In the genomic region with DNA sequence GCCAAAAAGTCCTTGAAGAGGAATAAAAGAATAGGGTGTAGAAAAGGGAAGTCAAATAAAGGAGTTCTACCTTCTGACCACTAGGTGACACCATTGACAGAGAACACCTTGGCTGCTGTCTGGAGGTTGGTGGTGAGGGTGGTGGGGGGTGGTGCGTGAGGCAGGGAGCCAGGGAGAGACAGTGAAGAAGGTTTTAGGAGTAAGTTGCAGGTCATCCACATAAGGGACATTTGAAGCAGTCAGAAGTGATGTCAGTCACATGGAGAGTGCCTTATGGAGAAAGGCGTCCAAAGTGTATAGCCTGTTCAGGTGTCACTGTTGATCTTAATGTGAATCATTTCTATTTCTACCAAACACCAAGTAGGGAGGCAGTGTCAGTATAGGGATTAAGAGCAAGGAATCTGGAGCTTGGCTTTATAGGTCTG, we compare ENCODE assay signal across 8 cellular contexts.
A peak's percentile ranks its signal among the peaks of the same experiment; 100 is the strongest.
DNase-seq lines count a peak whose midpoint lies in the region; ATAC-seq and TF ChIP-seq lines count a peak whose summit lies in the region.

No MANE protein-coding gene starts in this region.

- H3K4me3 ChIP-seq in KMS-11 (IDR thresholded peaks at IDR 0.05; ENCODE audit: insufficient read depth, low read depth, low read length) (no peak overlapping the region), SU-DHL-6 (ENCODE audit: insufficient read depth, low read length, poor library complexity, severe bottlenecking) (no peak overlapping the region), smooth muscle cell (no peak overlapping the region)

- no peaks in the 10 kb centered on the region for H3F3A ChIP-seq in SU-DHL-6 (ENCODE audit: insufficient read depth)
- no peaks in the 10 kb centered on the region for H3F3A ChIP-seq in smooth muscle cell (ENCODE audit: low read depth)

- H3K27me3 ChIP-seq in KMS-11 (ENCODE audit: insufficient read depth, low read depth): no peaks in the 10 kb centered on the region
- H3K27me3 ChIP-seq in SU-DHL-6 (ENCODE audit: low read length): no peaks in the 10 kb centered on the region
- peaks cover 16% of the 10 kb centered on the region for H3K27me3 ChIP-seq in foreskin keratinocyte
- H3K27me3 ChIP-seq in smooth muscle cell (ENCODE audit: low read depth): no peaks in the 10 kb centered on the region

- no peaks in the 10 kb centered on the region for H3K36me3 ChIP-seq in KMS-11 (ENCODE audit: insufficient read depth)
- no peaks in the 10 kb centered on the region for H3K36me3 ChIP-seq in SU-DHL-6 (ENCODE audit: low read length)
- no peaks in the 10 kb centered on the region for H3K36me3 ChIP-seq in smooth muscle cell (ENCODE audit: low read depth)

- no peak overlapping the region for H2AFZ ChIP-seq in KMS-11 (ENCODE audit: low read depth)
- H2AFZ ChIP-seq in SU-DHL-6 (ENCODE audit: low read depth, low read length, severe bottlenecking): no peak overlapping the region
- H2AFZ ChIP-seq in smooth muscle cell (ENCODE audit: low read depth): no peak overlapping the region

- H3K79me2 ChIP-seq in KMS-11 (ENCODE audit: insufficient read depth, low read depth): no peaks in the 10 kb centered on the region
- H3K79me2 ChIP-seq in SU-DHL-6 (ENCODE audit: insufficient read depth, low read length): no peaks in the 10 kb centered on the region
- H3K79me2 ChIP-seq in smooth muscle cell (ENCODE audit: low read depth): no peaks in the 10 kb centered on the region

- no peaks in the 10 kb centered on the region for H3K4me1 ChIP-seq in KMS-11 (ENCODE audit: low read depth, poor library complexity, severe bottlenecking)
- no peaks in the 10 kb centered on the region for H3K4me1 ChIP-seq in foreskin keratinocyte
- H3K4me1 ChIP-seq in smooth muscle cell (ENCODE audit: low read depth): no peaks in the 10 kb centered on the region

- H3K9me3 ChIP-seq in SU-DHL-6 (ENCODE audit: insufficient read depth, low read length): no peaks in the 10 kb centered on the region
- H3K9me3 ChIP-seq in smooth muscle cell (replicated peaks; ENCODE audit: low read depth): no peaks in the 10 kb centered on the region

- H3K9ac ChIP-seq in KMS-11: no peak overlapping the region
- no peak overlapping the region for H3K9ac ChIP-seq in SU-DHL-6 (ENCODE audit: low read length)
- H3K9ac ChIP-seq in smooth muscle cell (ENCODE audit: low read depth): no peak overlapping the region

- DNase-seq in EL: peak; percentile 58
- peak in 1 of 2 donors; percentile 37 for DNase-seq in foreskin keratinocyte
- no peak for DNase-seq in smooth muscle cell (lab: John Stamatoyannopoulos, UW; ENCODE audit: unreplicated experiment)
- DNase-seq in occipital lobe (lab: John Stamatoyannopoulos, UW): no peak

- WGBS in smooth muscle cell (ENCODE audit: low lambda C conversion rate): 54% methylated on average over 2 of the region's 2 CpGs

- TF ChIP-seq CTCF in KMS-11 (conservative IDR thresholded peaks at IDR 0.05; ENCODE audit: low read depth, low read length): peak; percentile 74
- TF ChIP-seq CTCF in SU-DHL-6 (IDR thresholded peaks at IDR 0.05; ENCODE audit: insufficient read depth, low read length, poor library complexity, severe bottlenecking): peak; percentile 72
- TF ChIP-seq CTCF in foreskin keratinocyte (conservative IDR thresholded peaks at IDR 0.05): peak; percentile 79
- peak; percentile 64 for TF ChIP-seq CTCF in smooth muscle cell (IDR thresholded peaks at IDR 0.05; ENCODE audit: borderline replicate concordance, insufficient read depth, poor library complexity, severe bottlenecking)

- H4K20me1 ChIP-seq in KMS-11 (ENCODE audit: insufficient read depth): no peaks in the 10 kb centered on the region
- no peaks in the 10 kb centered on the region for H4K20me1 ChIP-seq in SU-DHL-6 (ENCODE audit: low read depth, low read length)
- H4K20me1 ChIP-seq in smooth muscle cell (ENCODE audit: low read depth): no peaks in the 10 kb centered on the region

- H3K27ac ChIP-seq in KMS-11: no peak overlapping the region
- H3K27ac ChIP-seq in SU-DHL-6 (ENCODE audit: low read depth, low read length): no peak overlapping the region
- H3K27ac ChIP-seq in foreskin keratinocyte: no peak overlapping the region
- no peak overlapping the region for H3K27ac ChIP-seq in smooth muscle cell (ENCODE audit: low read depth)

- H3K4me2 ChIP-seq in KMS-11 (no peak overlapping the region), SU-DHL-6 (ENCODE audit: low read depth, low read length, poor library complexity, severe bottlenecking) (no peak overlapping the region), smooth muscle cell (no peak overlapping the region)

- peak; percentile 85 for ATAC-seq in GM21367 (IDR thresholded peaks at IDR 0.05; ENCODE audit: unreplicated experiment)
- ATAC-seq in foreskin keratinocyte: peak; percentile 84
- no peak for ATAC-seq in activated CD4-positive, CD25-positive, alpha-beta regulatory T cell treated with anti-CD3 and anti-CD28 coated beads, Interleukin-2, amount 50 U/mL, for 24 hours

- no peaks in the 10 kb centered on the region for H3K9me2 ChIP-seq in SU-DHL-6 (replicated peaks; ENCODE audit: insufficient read depth, low read length)

Comparison
In these comparisons a context has a peak if more than half of its experiments do, and no peak if none do; other contexts are left out.
1. ATAC-seq: peak in GM21367 (single experiment) and foreskin keratinocyte (single experiment); none in activated CD4-positive, CD25-positive, alpha-beta regulatory T cell treated with anti-CD3 and anti-CD28 coated beads, Interleukin-2, amount 50 U/mL, for 24 hours (0 of 2).
2. Peak in every context shown above with its lines, with median percentiles within 50 percentile points of each other: CTCF ChIP-seq.